Comparison of ENCODE assay signal across 9 cellular contexts in genomic region chr9:8188720-8189407, GRCh38.
A peak's percentile ranks its signal among the peaks of the same experiment; 100 is the strongest.
DNase-seq lines count a peak whose midpoint lies in the region; ATAC-seq and TF ChIP-seq lines count a peak whose summit lies in the region.
"Had no signal": no experiment of that assay in that cellular context is flagged by ENCODE, and none has a peak within 500 bp of the region (broad histone marks: within the 10 kb centered on the region; RNA-seq: fewer than 3 reads in every experiment).

No MANE protein-coding gene starts in this region.

- peaks cover 11 to 29% of the 10 kb centered on the region in 2 donors for H3K36me3 Mint-ChIP-seq in activated naive CD4-positive, alpha-beta T cell treated with anti-CD3 and anti-CD28 coated beads, Interleukin-2, amount 50 U/mL, for 72 hours
- peaks cover 11 to 14% of the 10 kb centered on the region in 2 donors for H3K36me3 Mint-ChIP-seq in activated T-cell treated with anti-CD3 and anti-CD28 coated beads, Interleukin-2, amount 50 U/mL, for 72 hours (ENCODE audit: insufficient read depth in 2 of 2)

- H3K4me1 Mint-ChIP-seq in activated T-cell treated with anti-CD3 and anti-CD28 coated beads, Interleukin-2, amount 50 U/mL, for 72 hours (ENCODE audit: low read depth), result peaks cover 28% of the 10 kb centered on the region
- H3K4me1 Mint-ChIP-seq: activated naive CD4-positive, alpha-beta T cell treated with anti-CD3 and anti-CD28 coated beads, Interleukin-2, amount 50 U/mL, for 24 hours had no signal

- H3K27me3 Mint-ChIP-seq in activated T-cell treated with anti-CD3 and anti-CD28 coated beads, Interleukin-2, amount 50 U/mL, for 72 hours (ENCODE audit: low read depth), result peaks cover 17% of the 10 kb centered on the region

- TF ChIP-seq CTCF in GM13976 (IDR thresholded peaks at IDR 0.05; ENCODE audit: borderline replicate concordance, control extremely low read depth, extremely low read depth, insufficient read depth, missing control alignments), result no peak

- in situ Hi-C loops in GM13976 (cut with MboI; ENCODE audit: low sequenced_read_pairs, unreplicated experiment), result no loop called here

- H3K27ac Mint-ChIP-seq in activated naive CD4-positive, alpha-beta T cell treated with anti-CD3 and anti-CD28 coated beads, Interleukin-2, amount 50 U/mL, for 72 hours, result no peak overlapping the region
- peak overlapping the region; percentile 72 for H3K27ac Mint-ChIP-seq in activated T-cell treated with anti-CD3 and anti-CD28 coated beads, Interleukin-2, amount 50 U/mL, for 72 hours
- H3K27ac Mint-ChIP-seq: activated naive CD4-positive, alpha-beta T cell treated with anti-CD3 and anti-CD28 coated beads, Interleukin-2, amount 50 U/mL, for 24 hours had no signal

- DNase-seq in activated naive CD4-positive, alpha-beta T cell treated with anti-CD3 and anti-CD28 coated beads, Interleukin-2, amount 50 U/mL, for 72 hours (ENCODE audit: low spot score in 2 of 2), result peak in 1 of 2 donors; percentile 14
- DNase-seq in activated naive CD4-positive, alpha-beta T cell treated with anti-CD3 and anti-CD28 coated beads, Interleukin-2, amount 50 U/mL, for 16 hours, result no peak
- DNase-seq in HT1080 (ENCODE audit: low read depth), result peak; percentile 43
- DNase-seq in activated T-cell treated with anti-CD3 and anti-CD28 coated beads, Interleukin-2, amount 50 U/mL, for 72 hours, result peak; percentile 51 to 59
- DNase-seq in stimulated activated naive CD8-positive, alpha-beta T cell treated with anti-CD3 and anti-CD28 coated beads, Interleukin-15, Interleukin-2, amounts not matched to agents 100 U/mL and 50 U/mL, for 24 hours, result peak; percentile 17
- DNase-seq in H4 (ENCODE audit: low spot score), result no peak
- no peak for DNase-seq in GM13976 (ENCODE audit: low spot score)

- peaks cover 14 to 22% of the 10 kb centered on the region in 2 donors for H3K9me3 Mint-ChIP-seq in activated naive CD4-positive, alpha-beta T cell treated with anti-CD3 and anti-CD28 coated beads, Interleukin-2, amount 50 U/mL, for 72 hours
- peaks cover 6 to 10% of the 10 kb centered on the region in 2 donors for H3K9me3 Mint-ChIP-seq in activated T-cell treated with anti-CD3 and anti-CD28 coated beads, Interleukin-2, amount 50 U/mL, for 72 hours

- peak overlapping the region; percentile 22 to 70 for H3K4me3 Mint-ChIP-seq in activated T-cell treated with anti-CD3 and anti-CD28 coated beads, Interleukin-2, amount 50 U/mL, for 72 hours
- H3K4me3 Mint-ChIP-seq: activated naive CD4-positive, alpha-beta T cell treated with anti-CD3 and anti-CD28 coated beads, Interleukin-2, amount 50 U/mL, for 24 hours had no signal

- peak; percentile 93 to 94 for ATAC-seq in activated naive CD4-positive, alpha-beta T cell treated with anti-CD3 and anti-CD28 coated beads, Interleukin-2, amount 50 U/mL, for 72 hours
- peak; percentile 93 to 94 for ATAC-seq in activated T-cell treated with anti-CD3 and anti-CD28 coated beads, Interleukin-2, amount 50 U/mL, for 72 hours (replicated peaks in 1 of 2)
- peak; percentile 92 for ATAC-seq in stimulated activated naive CD8-positive, alpha-beta T cell treated with anti-CD3 and anti-CD28 coated beads, Interleukin-15, Interleukin-2, amounts not matched to agents 100 U/mL and 50 U/mL, for 24 hours
- ATAC-seq in GM21576 (IDR thresholded peaks at IDR 0.05; ENCODE audit: unreplicated experiment), result no peak

Comparison
In these comparisons a context has a peak if more than half of its experiments do, and no peak if none do; other contexts are left out.
1. DNase-seq: peak in HT1080 (single experiment), activated T-cell treated with anti-CD3 and anti-CD28 coated beads, Interleukin-2, amount 50 U/mL, for 72 hours (2 of 2) and stimulated activated naive CD8-positive, alpha-beta T cell treated with anti-CD3 and anti-CD28 coated beads, Interleukin-15, Interleukin-2, amounts not matched to agents 100 U/mL and 50 U/mL, for 24 hours (single experiment); none in activated naive CD4-positive, alpha-beta T cell treated with anti-CD3 and anti-CD28 coated beads, Interleukin-2, amount 50 U/mL, for 16 hours (single experiment), H4 (single experiment) and GM13976 (single experiment).